8 cellular contexts compared by ENCODE assay signal in the genomic region with DNA sequence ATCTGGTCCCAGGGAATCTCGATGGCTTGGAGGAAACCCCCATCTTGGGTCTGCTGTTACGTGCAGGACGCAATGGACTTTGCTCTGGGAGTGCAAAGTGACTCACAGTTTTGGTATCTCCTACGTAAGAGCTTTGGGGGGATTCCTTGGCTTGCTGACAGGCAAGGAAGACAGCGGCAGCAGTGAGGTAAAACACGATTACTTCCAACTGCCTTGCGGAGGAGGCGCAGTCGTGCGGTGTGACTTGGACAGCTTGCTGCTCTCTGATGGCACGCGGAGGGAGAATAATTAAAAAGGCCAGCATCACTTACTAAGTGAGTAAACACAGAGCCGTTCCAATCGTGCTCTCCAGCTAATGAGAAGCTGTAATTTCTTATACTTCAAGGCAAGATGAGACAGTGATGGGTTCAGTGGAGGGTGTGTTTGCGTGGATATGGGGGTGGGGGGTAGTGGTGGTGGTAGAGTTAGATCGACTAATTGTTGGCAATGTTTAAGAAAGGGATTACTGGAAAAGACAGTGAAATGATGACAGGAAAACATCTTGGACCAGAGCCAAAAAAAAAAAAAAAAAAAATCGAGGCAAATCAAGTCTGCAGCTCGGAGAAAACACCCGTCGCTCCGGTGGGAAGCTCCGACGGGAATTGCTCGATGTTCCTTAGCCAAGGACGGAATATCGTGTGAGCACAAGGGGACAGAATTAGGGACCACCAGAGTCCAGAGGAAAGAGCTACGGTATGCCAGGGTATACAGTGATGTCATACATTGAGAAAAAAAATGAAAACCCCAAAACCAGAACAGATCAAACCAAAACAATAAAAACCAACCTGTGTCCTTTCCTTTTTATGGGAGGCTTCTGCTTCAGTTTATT.
DNase-seq lines count a peak whose midpoint lies in the region; ATAC-seq, FAIRE-seq and TF ChIP-seq lines count a peak whose summit lies in the region.

No MANE protein-coding gene starts in this region.

- H3K27ac Mint-ChIP-seq in stimulated activated memory B cell treated with anti-CD40 and anti-IgM and Interleukin-4, amounts not matched to agents 10 μg/mL and 1 μg/mL and 100 μg/mL, for 72 hours, result no peak overlapping the region

- H3K27ac ChIP-seq in pancreas, result no peak overlapping the region

- H3K27me3 Mint-ChIP-seq in stimulated activated memory B cell treated with anti-CD40 and anti-IgM and Interleukin-4, amounts not matched to agents 10 μg/mL and 1 μg/mL and 100 μg/mL, for 72 hours, result peaks cover 3% of the 10 kb centered on the region

- H3K4me1 ChIP-seq in pancreas, result peaks cover 0 to 4% (median 0%) of the 10 kb centered on the region in 3 donors

- peak overlapping the region; percentile 38 for H3K4me3 ChIP-seq in fibroblast of villous mesenchyme (ENCODE audit: low read depth, low read length)
- peak overlapping the region; percentile 11 to 45 (median 32) for H3K4me3 ChIP-seq in pancreas

- H3K9me3 Mint-ChIP-seq in stimulated activated memory B cell treated with anti-CD40 and anti-IgM and Interleukin-4, amounts not matched to agents 10 μg/mL and 1 μg/mL and 100 μg/mL, for 72 hours, result peaks cover 1% of the 10 kb centered on the region

- H3K36me3 ChIP-seq in pancreas, result no peaks in the 10 kb centered on the region

- H3K9me3 ChIP-seq in pancreas, result no peaks in the 10 kb centered on the region

- H3K36me3 Mint-ChIP-seq in stimulated activated memory B cell treated with anti-CD40 and anti-IgM and Interleukin-4, amounts not matched to agents 10 μg/mL and 1 μg/mL and 100 μg/mL, for 72 hours, result no peaks in the 10 kb centered on the region

- WGBS in pancreas, 2 donors, result 7 to 11% methylated on average over 27 of the region's 27 CpGs

- peaks cover 0 to 10% (median 0%) of the 10 kb centered on the region in 4 donors for H3K27me3 ChIP-seq in pancreas

- ATAC-seq in pancreas, result peak; percentile 74 to 90 (median 84)
- ATAC-seq in HG03469 (IDR thresholded peaks at IDR 0.05; ENCODE audit: unreplicated experiment), result no peak
- ATAC-seq in stimulated activated memory B cell treated with anti-CD40 and anti-IgM and Interleukin-4, amounts not matched to agents 10 μg/mL and 1 μg/mL and 100 μg/mL, for 72 hours, result no peak

- H3K4me1 Mint-ChIP-seq in stimulated activated memory B cell treated with anti-CD40 and anti-IgM and Interleukin-4, amounts not matched to agents 10 μg/mL and 1 μg/mL and 100 μg/mL, for 72 hours, result no peaks in the 10 kb centered on the region

- TF ChIP-seq CTCF in fibroblast of villous mesenchyme (IDR thresholded peaks at IDR 0.05; ENCODE audit: insufficient read depth, low read depth, low read length), result no peak
- no peak for TF ChIP-seq CTCF in pancreas (IDR thresholded peaks at IDR 0.05)

- intact Hi-C loops in pancreas (cut with DNase I), result no loop called here

- no peak for FAIRE-seq in pancreas (lab: Jason Lieb, UNC)

- H3K4me3 Mint-ChIP-seq in stimulated activated memory B cell treated with anti-CD40 and anti-IgM and Interleukin-4, amounts not matched to agents 10 μg/mL and 1 μg/mL and 100 μg/mL, for 72 hours, result no peak overlapping the region

- DNase-seq in DMS114 treated with DMSO at 0.1 percent for 48 hours (lab: John Stamatoyannopoulos, UW; ENCODE audit: unreplicated experiment) (peak; percentile 23), NCI-H69 (lab: John Stamatoyannopoulos, UW) (peak; percentile 49), fibroblast of villous mesenchyme (ENCODE audit: low read depth) (peak; percentile 95), pancreas (peak in 5 of 6 donors; percentile 29 to 59 (median 43))
- DNase-seq in activated effector memory CD4-positive, alpha-beta T cell treated with Interleukin-2 at 50 U/mL for 16 hours, result no peak
- DNase-seq in activated CD4-positive, alpha-beta T cell treated with anti-CD3 and anti-CD28 coated beads for 48 hours, result no peak

Comparison
In these comparisons a context has a peak if more than half of its experiments do, and no peak if none do; other contexts are left out.
1. DNase-seq: peak in DMS114 treated with DMSO at 0.1 percent for 48 hours (single experiment), NCI-H69 (single experiment), fibroblast of villous mesenchyme (single experiment) and pancreas (5 of 6); none in activated effector memory CD4-positive, alpha-beta T cell treated with Interleukin-2 at 50 U/mL for 16 hours (single experiment) and activated CD4-positive, alpha-beta T cell treated with anti-CD3 and anti-CD28 coated beads for 48 hours (single experiment).
2. ATAC-seq: peak in pancreas (4 of 4); none in HG03469 (single experiment) and stimulated activated memory B cell treated with anti-CD40 and anti-IgM and Interleukin-4, amounts not matched to agents 10 μg/mL and 1 μg/mL and 100 μg/mL, for 72 hours (single experiment).